Comparison of ENCODE assay signal across 17 cellular contexts in genomic region chr3:126107203-126107939, GRCh38. TPM values are rescaled to one million over a fixed set of nuclear protein-coding genes. Genes with fewer than 3 reads are reported as not detected.
A peak's percentile ranks its signal among the peaks of the same experiment; 100 is the strongest.
DNase-seq lines count a peak whose midpoint lies in the region; ATAC-seq and TF ChIP-seq lines count a peak whose summit lies in the region.
"Had no signal": no experiment of that assay in that cellular context is flagged by ENCODE, and none has a peak within 500 bp of the region (broad histone marks: within the 10 kb centered on the region; RNA-seq: fewer than 3 reads in every experiment).

No MANE protein-coding gene starts in this region.

- peaks cover 2 to 14% (median 10%) of the 10 kb centered on the region in 9 donors for H3K4me1 ChIP-seq in heart right ventricle
- H3K4me1 ChIP-seq: A549 had no signal

- H3K4me3 ChIP-seq in heart right ventricle: no peak overlapping the region
- no peak overlapping the region for H3K4me3 ChIP-seq in coronary artery
- H3K4me3 ChIP-seq: A549, GM23248 had no signal

- H3K27me3 ChIP-seq in heart right ventricle: no peaks in the 10 kb centered on the region

- TF ChIP-seq CTCF in heart right ventricle (IDR thresholded peaks at IDR 0.05) (no peak), coronary artery (IDR thresholded peaks at IDR 0.05) (no peak), type B pancreatic cell (conservative IDR thresholded peaks at IDR 0.05) (no peak), GM13976 (IDR thresholded peaks at IDR 0.05; ENCODE audit: borderline replicate concordance, control extremely low read depth, extremely low read depth, insufficient read depth, missing control alignments) (no peak)

- intact Hi-C loops in cardiac septum (cut with DNase I) (no loop called here), heart right ventricle (cut with DNase I) (no loop called here)

- no peaks in the 10 kb centered on the region for H3K4me1 Mint-ChIP-seq in natural killer cell treated with Interleukin-12 subunit alpha and Interleukin-12 subunit beta and Interleukin-15 and Interleukin-18, amount 100 ng/mL, for 72 hours (ENCODE audit: low read depth in 2 of 2)
- H3K4me1 Mint-ChIP-seq in type B pancreatic cell (ENCODE audit: unreplicated experiment): peaks cover 3% of the 10 kb centered on the region

- no peak overlapping the region for H3K27ac Mint-ChIP-seq in natural killer cell treated with Interleukin-12 subunit alpha and Interleukin-12 subunit beta and Interleukin-15 and Interleukin-18, amount 100 ng/mL, for 72 hours
- no peak overlapping the region for H3K27ac Mint-ChIP-seq in type B pancreatic cell
- H3K27ac Mint-ChIP-seq: HFFc6 had no signal

- DNase-seq in cardiac septum (ENCODE audit: low spot score): peak; percentile 74
- DNase-seq in heart right ventricle: no peak
- DNase-seq in coronary artery (ENCODE audit: low spot score): peak; percentile 55
- peak; percentile 44 for DNase-seq in natural killer cell treated with Interleukin-12 subunit alpha and Interleukin-12 subunit beta and Interleukin-15 and Interleukin-18, amount 100 ng/mL, for 72 hours (ENCODE audit: low spot score)
- DNase-seq in type B pancreatic cell (ENCODE audit: extremely low spot score, unreplicated experiment): peak; percentile 54
- DNase-seq in GM13976 (ENCODE audit: low spot score): no peak
- DNase-seq in germinal center (ENCODE audit: low spot score): no peak
- DNase-seq: HFFc6, Karpas-422, MM.1S, NCI-H1105 treated with DMSO at 0.1 percent for 48 hours, NCI-H187 treated with DMSO at 0.1 percent for 48 hours, NCI-H446 had no signal

- H3K27ac ChIP-seq in heart right ventricle (no peak overlapping the region), coronary artery (no peak overlapping the region)
- H3K27ac ChIP-seq: A549, C4-2B, GM23248 had no signal

- WGBS in heart right ventricle, 2 donors: 91 to 93% methylated on average over 17 of the region's 17 CpGs

- H3K36me3 ChIP-seq in heart right ventricle: peaks cover 0 to 11% (median 0%) of the 10 kb centered on the region in 9 donors

- ATAC-seq in heart right ventricle (no peak), GM18909 (IDR thresholded peaks at IDR 0.05; ENCODE audit: poor library complexity, unreplicated experiment) (no peak)
- no peak for ATAC-seq in natural killer cell treated with Interleukin-12 subunit alpha and Interleukin-12 subunit beta and Interleukin-15 and Interleukin-18, amount 100 ng/mL, for 72 hours
- ATAC-seq: A549 had no signal

- in situ Hi-C loops in GM13976 (cut with MboI; ENCODE audit: low sequenced_read_pairs, unreplicated experiment): no loop called here

- H3K4me3 Mint-ChIP-seq in natural killer cell treated with Interleukin-12 subunit alpha and Interleukin-12 subunit beta and Interleukin-15 and Interleukin-18, amount 100 ng/mL, for 72 hours: no peak overlapping the region
- no peak overlapping the region for H3K4me3 Mint-ChIP-seq in type B pancreatic cell
- H3K4me3 Mint-ChIP-seq: HFFc6 had no signal

- no peaks in the 10 kb centered on the region for H3K9me3 Mint-ChIP-seq in natural killer cell treated with Interleukin-12 subunit alpha and Interleukin-12 subunit beta and Interleukin-15 and Interleukin-18, amount 100 ng/mL, for 72 hours
- no peaks in the 10 kb centered on the region for H3K9me3 Mint-ChIP-seq in type B pancreatic cell
- H3K9me3 Mint-ChIP-seq: HFFc6 had no signal

- H3K27me3 Mint-ChIP-seq in natural killer cell treated with Interleukin-12 subunit alpha and Interleukin-12 subunit beta and Interleukin-15 and Interleukin-18, amount 100 ng/mL, for 72 hours: no peaks in the 10 kb centered on the region
- H3K27me3 Mint-ChIP-seq in type B pancreatic cell: no peaks in the 10 kb centered on the region

- H3K36me3 Mint-ChIP-seq in natural killer cell treated with Interleukin-12 subunit alpha and Interleukin-12 subunit beta and Interleukin-15 and Interleukin-18, amount 100 ng/mL, for 72 hours: no peaks in the 10 kb centered on the region
- no peaks in the 10 kb centered on the region for H3K36me3 Mint-ChIP-seq in type B pancreatic cell

- no peaks in the 10 kb centered on the region for H3K9me3 ChIP-seq in heart right ventricle
- H3K9me3 ChIP-seq: A549 had no signal

RNA-seq across cellular contexts. Expression of gene SLC41A3, which starts 23.4 kb away (rescaled TPM):
- total RNA-seq in cardiac septum: 35.6 TPM
- 10 to 100 TPM; 29.4 to 48.2 (median 40.1) TPM for total RNA-seq in heart right ventricle
- 10 to 100 TPM; 28.6 to 49.5 TPM for polyA plus RNA-seq in heart right ventricle
- 10 to 100 TPM; 30.4 to 36.4 TPM for total RNA-seq in natural killer cell treated with Interleukin-12 subunit alpha and Interleukin-12 subunit beta and Interleukin-15 and Interleukin-18, amount 100 ng/mL, for 72 hours
- total RNA-seq in type B pancreatic cell (ENCODE audit: low replicate concordance): 53.6 and 56.4 TPM in 2 replicates

Comparison
In these comparisons a context has a peak if more than half of its experiments do, and no peak if none do; other contexts are left out.
1. DNase-seq: peak in cardiac septum (single experiment), coronary artery (single experiment), natural killer cell treated with Interleukin-12 subunit alpha and Interleukin-12 subunit beta and Interleukin-15 and Interleukin-18, amount 100 ng/mL, for 72 hours (single experiment) and type B pancreatic cell (single experiment); none in heart right ventricle (0 of 2), GM13976 (single experiment) and germinal center (single experiment).